Comparison of ENCODE assay signal across 8 cellular contexts in genomic region chr6:28134015-28134414, GRCh38. TPM values are rescaled to one million over a fixed set of nuclear protein-coding genes. Genes with fewer than 3 reads are reported as not detected.
DNase-seq lines count a peak whose midpoint lies in the region; ATAC-seq and TF ChIP-seq lines count a peak whose summit lies in the region.

No MANE protein-coding gene starts in this region.

- in situ Hi-C loops in GM13976 (cut with MboI; ENCODE audit: low sequenced_read_pairs, unreplicated experiment) = loop anchor here (10.0 kb wide), 2 partner anchors 221 to 251 kb away; no protein-coding TSS in a partner anchor

- intact Hi-C loops in CD4-positive, alpha-beta memory T cell (cut with micrococcal nuclease) = loop anchor here (1.0 kb wide), 1 partner anchor 222 kb away; no protein-coding TSS in a partner anchor

- H3K27me3 Mint-ChIP-seq in CD4-positive, alpha-beta memory T cell = no peaks in the 10 kb centered on the region

- H3K27me3 ChIP-seq in CD4-positive, alpha-beta memory T cell (ENCODE audit: insufficient read depth, low read length) = no peaks in the 10 kb centered on the region

- H3K36me3 Mint-ChIP-seq in CD4-positive, alpha-beta memory T cell = peaks cover 5 to 42% of the 10 kb centered on the region in 2 donors

- TF ChIP-seq CTCF in GM13976 (IDR thresholded peaks at IDR 0.05; ENCODE audit: borderline replicate concordance, control extremely low read depth, extremely low read depth, insufficient read depth, missing control alignments) (peak; percentile 56), choroid plexus epithelial cell (conservative IDR thresholded peaks at IDR 0.05; ENCODE audit: low read depth, low read length) (peak; percentile 65), retinal pigment epithelial cell (conservative IDR thresholded peaks at IDR 0.05; ENCODE audit: low read depth, low read length) (peak; percentile 56)

- CTCF ChIA-PET in CD4-positive, alpha-beta memory T cell (lab: Charles Lee; ENCODE audit: partially characterized antibody) = interaction anchor here (1.0 to 2.1 kb wide), 3 partner anchors 23 to 222 kb away, joined by 3 to 8 read pairs (median 4); no protein-coding TSS in a partner anchor

- H3K27ac ChIP-seq in CD4-positive, alpha-beta memory T cell (ENCODE audit: low read depth, low read length) = peak overlapping the region; percentile 18

- H3K27ac Mint-ChIP-seq in CD4-positive, alpha-beta memory T cell = peak overlapping the region; percentile 23 to 90 (median 51)

- no peak overlapping the region for H3K4me3 ChIP-seq in CD4-positive, alpha-beta memory T cell (ENCODE audit: low read length in 2 of 2)
- H3K4me3 ChIP-seq in choroid plexus epithelial cell (ENCODE audit: low read depth, low read length) = no peak overlapping the region
- H3K4me3 ChIP-seq in retinal pigment epithelial cell (ENCODE audit: low read length) = no peak overlapping the region

- peaks cover 28% of the 10 kb centered on the region for H3K4me1 ChIP-seq in CD4-positive, alpha-beta memory T cell (ENCODE audit: insufficient read depth, low read length)

- no peak for ATAC-seq in GM18909 (IDR thresholded peaks at IDR 0.05; ENCODE audit: poor library complexity, unreplicated experiment)

- H3K4me3 Mint-ChIP-seq in CD4-positive, alpha-beta memory T cell = peak overlapping the region in 2 of 8 donors; percentile 8 to 25

- DNase-seq in CD4-positive, alpha-beta memory T cell = peak in 3 of 5 donors; percentile 18 to 40 (median 26)
- DNase-seq in GM13976 (ENCODE audit: low spot score) (no peak), NOMO-1 treated with DMSO at 0.1 percent for 48 hours (lab: John Stamatoyannopoulos, UW; ENCODE audit: unreplicated experiment) (peak; percentile 51), choroid plexus epithelial cell (ENCODE audit: low read depth) (peak; percentile 70), retinal pigment epithelial cell (ENCODE audit: low read depth) (no peak), activated gamma-delta T cell treated with Interleukin-2 at 50 U/mL for 16 hours (no peak)
- no peak for DNase-seq in stimulated activated CD4-positive, alpha-beta T cell treated with anti-CD3 and anti-CD28 coated beads, Interleukin-12 subunit alpha, Interleukin-12 subunit beta, amount 100 ng/mL, for 4 hours

- peaks cover 46 to 67% (median 60%) of the 10 kb centered on the region in 4 donors for H3K4me1 Mint-ChIP-seq in CD4-positive, alpha-beta memory T cell

- peaks cover 13% of the 10 kb centered on the region for H3K36me3 ChIP-seq in CD4-positive, alpha-beta memory T cell (ENCODE audit: insufficient read depth, low read length)

- H3K9me3 ChIP-seq in CD4-positive, alpha-beta memory T cell (ENCODE audit: control insufficient read depth in 1 of 2, low read length in 2 of 2) = no peaks in the 10 kb centered on the region

- no peaks in the 10 kb centered on the region for H3K9me3 Mint-ChIP-seq in CD4-positive, alpha-beta memory T cell

- POLR2A ChIA-PET in CD4-positive, alpha-beta memory T cell (lab: Charles Lee; ENCODE audit: partially characterized antibody) = interaction anchor here (0.7 to 1.2 kb wide), 2 partner anchors 8 to 1878 kb away, joined by 3 to 4 read pairs; partner anchors contain the start of gene ZKSCAN8

RNA-seq across cellular contexts. Expression of gene ZKSCAN8, which starts 7.7 kb away (rescaled TPM):
- total RNA-seq in CD4-positive, alpha-beta memory T cell = 10 to 100 TPM; 40.8 to 43.3 TPM
- polyA plus RNA-seq in CD4-positive, alpha-beta memory T cell = 1 to 10 TPM in 1 of 2 donors, not detected in 1; 1.8 TPM

RNA-seq across cellular contexts. Expression of gene ZSCAN16, which starts 9.6 kb away (rescaled TPM):
- total RNA-seq in CD4-positive, alpha-beta memory T cell = 10 to 100 TPM; 13.4 to 14.8 TPM
- polyA plus RNA-seq in CD4-positive, alpha-beta memory T cell = 10 to 100 TPM; 12.4 to 14.2 TPM

RNA-seq across cellular contexts. Expression of gene ZNF165, which starts 53.6 kb away (rescaled TPM):
- 1 to 10 TPM in 1 of 2 experiments, under 1 TPM in 1; 0.75 to 1.4 TPM for total RNA-seq in CD4-positive, alpha-beta memory T cell
- polyA plus RNA-seq in CD4-positive, alpha-beta memory T cell = under 1 TPM; 0.78 to 0.96 TPM

Comparison
In these comparisons a context has a peak if more than half of its experiments do, and no peak if none do; other contexts are left out.
1. DNase-seq: peak in CD4-positive, alpha-beta memory T cell (3 of 5), NOMO-1 treated with DMSO at 0.1 percent for 48 hours (single experiment) and choroid plexus epithelial cell (single experiment); none in GM13976 (single experiment), retinal pigment epithelial cell (single experiment), stimulated activated CD4-positive, alpha-beta T cell treated with anti-CD3 and anti-CD28 coated beads, Interleukin-12 subunit alpha, Interleukin-12 subunit beta, amount 100 ng/mL, for 4 hours (single experiment) and activated gamma-delta T cell treated with Interleukin-2 at 50 U/mL for 16 hours (single experiment).
2. Peak in every context shown above with its lines, with median percentiles within 50 percentile points of each other: CTCF ChIP-seq.